1 cellular context compared by ENCODE assay signal in genomic region chr15:77396692-77397091, GRCh38.
TF ChIP-seq lines count a peak whose summit lies in the region.

No MANE protein-coding gene starts in this region.

TF ChIP-seq in SK-N-SH treated with all-trans-retinoic acid at 6 μM for 48 hours, 23 proteins besides CTCF, POLR2A, EP300 and RAD21 (continued from another document):
- TF ChIP-seq ZNF70 (CRISPR knock-in tag; IDR thresholded peaks at IDR 0.05) (no peak), PPARA (CRISPR knock-in tag; IDR thresholded peaks at IDR 0.05; ENCODE audit: borderline replicate concordance) (no peak), OSR1 (CRISPR knock-in tag; IDR thresholded peaks at IDR 0.05) (no peak)
